9 cellular contexts compared by ENCODE assay signal in genomic region chr16:14618566-14618965, GRCh38.
"Had no signal": no experiment of that assay in that cellular context is flagged by ENCODE, and none has a peak within 500 bp of the region (broad histone marks: within the 10 kb centered on the region; RNA-seq: fewer than 3 reads in every experiment).

No MANE protein-coding gene starts in this region.

- H3K9me3 ChIP-seq: HAP-1 had no signal

- H3K4me3 Mint-ChIP-seq: GM23338, H9, HFFc6 had no signal

- H3K27ac ChIP-seq: GM23248 had no signal

- ATAC-seq: GM23338, HCT116 had no signal

- DNase-seq: GM23248, GOT3, H7, H9, HCEC 1CT, HFFc6 had no signal

- H3K27ac Mint-ChIP-seq: GM23338, H9, HFFc6 had no signal

- H3K4me1 ChIP-seq: HAP-1 had no signal

- H3K9me3 Mint-ChIP-seq: GM23338, H9, HFFc6 had no signal

- H3K4me1 Mint-ChIP-seq: GM23338, H9 had no signal

- H3K4me3 ChIP-seq: GM23248, GM23338, HAP-1 had no signal
